In genomic region chr2:10297950-10298349, GRCh38 we compare ENCODE assay signal across 7 cellular contexts. TPM values are rescaled to one million over a fixed set of nuclear protein-coding genes. Genes with fewer than 3 reads are reported as not detected.
DNase-seq lines count a peak whose midpoint lies in the region; ATAC-seq and TF ChIP-seq lines count a peak whose summit lies in the region.

No MANE protein-coding gene starts in this region.

- H3K4me3 ChIP-seq in epithelial cell of esophagus (ENCODE audit: low read length) (no peak overlapping the region), skeletal muscle tissue (ENCODE audit: low read length in 3 of 3) (no peak overlapping the region)

- no peak overlapping the region for H3K9ac ChIP-seq in skeletal muscle tissue (ENCODE audit: low read depth in 1 of 3, low read length in 3 of 3)

- H3K36me3 ChIP-seq in skeletal muscle tissue (ENCODE audit: control insufficient read depth in 3 of 3, insufficient read depth in 3 of 3, low read length in 3 of 3), result no peaks in the 10 kb centered on the region

- DNase-seq in KBM-7 (peak; percentile 60), epithelial cell of esophagus (ENCODE audit: low read depth) (peak; percentile 90), medulla oblongata (ENCODE audit: extremely low spot score) (no peak), NCI-H2081 (lab: John Stamatoyannopoulos, UW) (no peak)
- peak; percentile 66 for DNase-seq in activated CD4-positive, alpha-beta T cell treated with anti-CD3 and anti-CD28 coated beads for 48 hours

- peak overlapping the region; percentile 18 for H3K27ac ChIP-seq in skeletal muscle tissue (ENCODE audit: low read depth, low read length)

- H3K27me3 ChIP-seq in skeletal muscle tissue (ENCODE audit: control insufficient read depth in 3 of 3, insufficient read depth in 3 of 3, low read length in 3 of 3), result no peaks in the 10 kb centered on the region

- in situ Hi-C loops in KBM-7 (cut with MboI; ENCODE audit: low pct_unique_long_range_greater_than_20kb, low sequenced_read_pairs), result no loop called here

- TF ChIP-seq CTCF in epithelial cell of esophagus (IDR thresholded peaks at IDR 0.05; ENCODE audit: insufficient read depth, low read depth, low read length, missing control alignments), result no peak

- peaks cover 0 to 6% (median 0%) of the 10 kb centered on the region in 3 donors for H3K9me3 ChIP-seq in skeletal muscle tissue (ENCODE audit: control insufficient read depth in 3 of 3, low read length in 3 of 3)

- peaks cover 0 to 10% (median 4%) of the 10 kb centered on the region in 3 donors for H3K4me1 ChIP-seq in skeletal muscle tissue (ENCODE audit: control insufficient read depth in 3 of 3, insufficient read depth in 3 of 3, low read length in 3 of 3)

- ATAC-seq in HG03280 (IDR thresholded peaks at IDR 0.05; ENCODE audit: unreplicated experiment), result no peak

RNA-seq across cellular contexts. Expression of gene HPCAL1, which starts 4.8 kb away (rescaled TPM):
- 15.1 TPM for total RNA-seq in skeletal muscle tissue

Comparison
In these comparisons a context has a peak if more than half of its experiments do, and no peak if none do; other contexts are left out.
1. DNase-seq: peak in KBM-7 (single experiment), activated CD4-positive, alpha-beta T cell treated with anti-CD3 and anti-CD28 coated beads for 48 hours (single experiment) and epithelial cell of esophagus (single experiment); none in medulla oblongata (single experiment) and NCI-H2081 (0 of 2).